ENCODE assay signal across 1 cellular context in genomic region chr10:110016037-110016436, GRCh38.
TF ChIP-seq lines count a peak whose summit lies in the region.

No MANE protein-coding gene starts in this region.

TF ChIP-seq in liver, 16 proteins besides CTCF, POLR2A, EP300 and RAD21 (continued from another document):
- TF ChIP-seq ZBTB33 (IDR thresholded peaks at IDR 0.05) (no peak), RXRA (IDR thresholded peaks at IDR 0.05) (no peak), HNF4A (conservative IDR thresholded peaks at IDR 0.05) (no peak)
TF ChIP-seq in liver: peak in this region for 0.
